Comparison of ENCODE assay signal across 19 cellular contexts in genomic region chr1:65799601-65800000, GRCh38.
"Had no signal": no experiment of that assay in that cellular context is flagged by ENCODE, and none has a peak within 500 bp of the region (broad histone marks: within the 10 kb centered on the region; RNA-seq: fewer than 3 reads in every experiment).

No MANE protein-coding gene starts in this region.

- H3K36me3 ChIP-seq: breast epithelium, left ventricle myocardium inferior, pancreas, sigmoid colon, stomach, upper lobe of right lung had no signal

- H3K27ac Mint-ChIP-seq: activated T-helper 17 cell treated with anti-CD3 and anti-CD28 coated beads, Interleukin-2, amount 50 U/mL, for 72 hours; dendritic cell treated with granulocyte-macrophage colony-stimulating factor and Interleukin-4, amounts not matched to agents 40 ng/mL and 50 ng/mL, for 4 days; effector memory CD8-positive, alpha-beta T cell; naive thymus-derived CD4-positive, alpha-beta T cell had no signal

- H3K27ac ChIP-seq: breast epithelium, left ventricle myocardium inferior, pancreas, sigmoid colon, stomach, testis, upper lobe of right lung had no signal

- H3K27me3 ChIP-seq: testis had no signal

- DNase-seq: activated CD4-positive, alpha-beta T cell treated with anti-CD3 and anti-CD28 coated beads for 1 hour; activated CD4-positive, alpha-beta T cell treated with anti-CD3 and anti-CD28 coated beads, Interleukin-2, amount 50 U/mL, for 4 hours; activated naive CD4-positive, alpha-beta T cell treated with Interleukin-2 at 50 U/mL for 16 hours; activated T-cell treated with anti-CD3 and anti-CD28 coated beads for 4 hours; anterior cingulate cortex; effector memory CD8-positive, alpha-beta T cell; foreskin melanocyte; left ventricle myocardium inferior; mucosa of descending colon; naive thymus-derived CD4-positive, alpha-beta T cell; pancreas; sigmoid colon; stimulated activated CD4-positive, alpha-beta T cell treated with anti-CD3 and anti-CD28 coated beads, Interleukin-1b, Interleukin-23, amount 100 ng/mL, for 48 hours; stomach; testis; upper lobe of right lung had no signal

- H3K4me3 Mint-ChIP-seq: activated T-helper 17 cell treated with anti-CD3 and anti-CD28 coated beads, Interleukin-2, amount 50 U/mL, for 72 hours; dendritic cell treated with granulocyte-macrophage colony-stimulating factor and Interleukin-4, amounts not matched to agents 40 ng/mL and 50 ng/mL, for 4 days; effector memory CD8-positive, alpha-beta T cell; naive thymus-derived CD4-positive, alpha-beta T cell had no signal

- H3K4me1 ChIP-seq: breast epithelium, left ventricle myocardium inferior, pancreas, sigmoid colon, stomach, testis, upper lobe of right lung had no signal

- H3K4me1 Mint-ChIP-seq: activated T-helper 17 cell treated with anti-CD3 and anti-CD28 coated beads, Interleukin-2, amount 50 U/mL, for 72 hours; naive thymus-derived CD4-positive, alpha-beta T cell had no signal

- H3K9me3 ChIP-seq: breast epithelium, left ventricle myocardium inferior, mucosa of descending colon, pancreas, sigmoid colon, stomach, testis, upper lobe of right lung had no signal

- H3K9me3 Mint-ChIP-seq: activated T-helper 17 cell treated with anti-CD3 and anti-CD28 coated beads, Interleukin-2, amount 50 U/mL, for 72 hours; dendritic cell treated with granulocyte-macrophage colony-stimulating factor and Interleukin-4, amounts not matched to agents 40 ng/mL and 50 ng/mL, for 4 days; effector memory CD8-positive, alpha-beta T cell had no signal

- H3K4me3 ChIP-seq: breast epithelium, left ventricle myocardium inferior, mucosa of descending colon, pancreas, sigmoid colon, stomach, testis, upper lobe of right lung had no signal

- ATAC-seq: activated T-helper 17 cell treated with anti-CD3 and anti-CD28 coated beads, Interleukin-2, amount 50 U/mL, for 72 hours; effector memory CD8-positive, alpha-beta T cell; mucosa of descending colon; naive thymus-derived CD4-positive, alpha-beta T cell; pancreas; upper lobe of right lung had no signal
